Comparison of ENCODE assay signal across 36 cellular contexts in genomic region chr2:6264198-6264597, GRCh38.
"Had no signal": no experiment of that assay in that cellular context is flagged by ENCODE, and none has a peak within 500 bp of the region (broad histone marks: within the 10 kb centered on the region; RNA-seq: fewer than 3 reads in every experiment).

No MANE protein-coding gene starts in this region.

- H3K4me3 ChIP-seq: adrenal gland, cardiac muscle cell had no signal

- H3K4me1 Mint-ChIP-seq: activated B cell treated with CpG ODN at 0.5 μM for 24 hours; activated CD4-positive, alpha-beta T cell treated with anti-CD3 and anti-CD28 coated beads, Interleukin-2, amount 10 ng/mL, durations not matched to agents 24 days and 14 days; activated naive CD8-positive, alpha-beta T cell treated with anti-CD3 and anti-CD28 coated beads for 36 hours; activated T-helper 17 cell treated with anti-CD3 and anti-CD28 coated beads, Interleukin-2, amount 50 U/mL, for 72 hours; central memory CD8-positive, alpha-beta T cell had no signal

- H3K27ac Mint-ChIP-seq: activated B cell treated with CpG ODN at 0.5 μM for 24 hours; activated CD4-positive, alpha-beta memory T cell treated with anti-CD3 and anti-CD28 coated beads for 36 hours; activated CD4-positive, alpha-beta T cell treated with anti-CD3 and anti-CD28 coated beads, Interleukin-2, amount 10 ng/mL, durations not matched to agents 24 days and 14 days; activated CD8-positive, alpha-beta T cell treated with anti-CD3 and anti-CD28 coated beads for 36 hours; activated naive CD4-positive, alpha-beta T cell treated with anti-CD3 and anti-CD28 coated beads for 36 hours; activated naive CD4-positive, alpha-beta T cell treated with anti-CD3 and anti-CD28 coated beads, Interleukin-2, amount 50 U/mL, for 72 hours; activated naive CD8-positive, alpha-beta T cell treated with anti-CD3 and anti-CD28 coated beads for 36 hours; activated T-cell treated with anti-CD3 and anti-CD28 coated beads, Interleukin-2, amount 50 U/mL, for 72 hours; activated T-helper 1 cell treated with anti-CD3 and anti-CD28 coated beads, Interleukin-12 subunit alpha, Interleukin-12 subunit beta, Interleukin-2, Interleukin-4 antibody, amounts not matched to agents 30 ng/mL and 10 ng/mL and 1 ng/mL, durations not matched to agents 14 hours and 24 hours and 36 hours; activated T-helper 17 cell treated with anti-CD3 and anti-CD28 coated beads, Interleukin-2, amount 50 U/mL, for 72 hours; brain; T-helper 1 cell treated with Interleukin-12 subunit alpha and Interleukin-12 subunit beta and Interleukin-4 antibody, amounts not matched to agents 30 μg/mL and 1 μg/mL, for 36 hours; T-helper 2 cell treated with Interferon-gamma antibody and Interleukin-4, amounts not matched to agents 5 μg/mL and 100 μg/mL, for 36 hours had no signal

- H3K36me3 Mint-ChIP-seq: activated CD4-positive, alpha-beta memory T cell treated with anti-CD3 and anti-CD28 coated beads for 36 hours; activated naive CD4-positive, alpha-beta T cell treated with anti-CD3 and anti-CD28 coated beads, Interleukin-2, amount 50 U/mL, for 72 hours; activated naive CD8-positive, alpha-beta T cell treated with anti-CD3 and anti-CD28 coated beads for 36 hours; brain had no signal

- H3K27ac ChIP-seq: adrenal gland, cardiac muscle cell, VCaP had no signal

- H3K36me3 ChIP-seq: adrenal gland, cardiac muscle cell had no signal

- H3K9me3 ChIP-seq: adrenal gland had no signal

- H3K27me3 ChIP-seq: adrenal gland, cardiac muscle cell had no signal

- H3K4me3 Mint-ChIP-seq: activated B cell treated with CpG ODN at 0.5 μM for 24 hours; activated CD4-positive, alpha-beta memory T cell treated with anti-CD3 and anti-CD28 coated beads for 36 hours; activated CD4-positive, alpha-beta T cell treated with anti-CD3 and anti-CD28 coated beads, Interleukin-2, amount 10 ng/mL, durations not matched to agents 24 days and 14 days; activated CD8-positive, alpha-beta T cell treated with anti-CD3 and anti-CD28 coated beads for 36 hours; activated naive CD4-positive, alpha-beta T cell treated with anti-CD3 and anti-CD28 coated beads for 36 hours; activated naive CD8-positive, alpha-beta T cell treated with anti-CD3 and anti-CD28 coated beads for 36 hours; activated T-cell treated with anti-CD3 and anti-CD28 coated beads, Interleukin-2, amount 50 U/mL, for 4 hours; activated T-cell treated with anti-CD3 and anti-CD28 coated beads, Interleukin-2, amount 50 U/mL, for 72 hours; activated T-helper 1 cell treated with anti-CD3 and anti-CD28 coated beads, Interleukin-12 subunit alpha, Interleukin-12 subunit beta, Interleukin-2, Interleukin-4 antibody, amounts not matched to agents 30 ng/mL and 10 ng/mL and 1 ng/mL, durations not matched to agents 14 hours and 24 hours and 36 hours; activated T-helper 17 cell treated with anti-CD3 and anti-CD28 coated beads, Interleukin-2, amount 50 U/mL, for 72 hours; brain; central memory CD8-positive, alpha-beta T cell; T-helper 1 cell treated with Interleukin-12 subunit alpha and Interleukin-12 subunit beta and Interleukin-4 antibody, amounts not matched to agents 30 μg/mL and 1 μg/mL, for 36 hours; T-helper 2 cell treated with Interferon-gamma antibody and Interleukin-4, amounts not matched to agents 5 μg/mL and 100 μg/mL, for 36 hours had no signal

- DNase-seq: activated B cell treated with CpG ODN at 0.5 μM for 24 hours; activated CD4-positive, alpha-beta memory T cell treated with anti-CD3 and anti-CD28 coated beads for 36 hours; activated CD4-positive, alpha-beta T cell treated with anti-CD3 and anti-CD28 coated beads for 4 hours; activated CD4-positive, alpha-beta T cell treated with anti-CD3 and anti-CD28 coated beads, Interleukin-2, amount 10 ng/mL, durations not matched to agents 24 days and 14 days; activated CD4-positive, alpha-beta T cell treated with anti-CD3 and anti-CD28 coated beads, Interleukin-2, amount 50 U/mL, for 1 hour; activated CD4-positive, alpha-beta T cell treated with anti-CD3 and anti-CD28 coated beads, Interleukin-2, amount 50 U/mL, for 4 hours; activated CD4-positive, CD25-positive, alpha-beta regulatory T cell treated with anti-CD3 and anti-CD28 coated beads, Interleukin-2, amount 50 U/mL, for 72 hours; activated CD8-positive, alpha-beta memory T cell treated with anti-CD3 and anti-CD28 coated beads, Interleukin-2, amount 50 U/mL, for 4 hours; activated CD8-positive, alpha-beta T cell treated with anti-CD3 and anti-CD28 coated beads for 36 hours; activated effector memory CD4-positive, alpha-beta T cell treated with anti-CD3 and anti-CD28 coated beads, Interleukin-2, amount 50 U/mL, for 16 hours; activated gamma-delta T cell treated with Interleukin-2 at 50 U/mL for 16 hours; activated naive CD4-positive, alpha-beta T cell; activated naive CD4-positive, alpha-beta T cell treated with anti-CD3 and anti-CD28 coated beads for 36 hours; activated naive CD4-positive, alpha-beta T cell treated with anti-CD3 and anti-CD28 coated beads, Interleukin-2, amount 50 U/mL, for 16 hours; activated naive CD8-positive, alpha-beta T cell treated with anti-CD3 and anti-CD28 coated beads for 36 hours; activated T-cell treated with anti-CD3 and anti-CD28 coated beads for 4 hours; activated T-cell treated with anti-CD3 and anti-CD28 coated beads, Interleukin-2, amount 50 U/mL, for 1 hour; activated T-cell treated with anti-CD3 and anti-CD28 coated beads, Interleukin-2, amount 50 U/mL, for 4 hours; activated T-cell treated with anti-CD3 and anti-CD28 coated beads, Interleukin-2, amount 50 U/mL, for 72 hours; adrenal gland; amniotic stem cell; aorta; caudate nucleus; cerebellar nuclear complex; T-helper 1 cell; T-helper 2 cell; T-helper 9 cell had no signal

- H3K4me1 ChIP-seq: adrenal gland had no signal

- H3K27me3 Mint-ChIP-seq: activated B cell treated with CpG ODN at 0.5 μM for 24 hours; activated CD4-positive, alpha-beta memory T cell treated with anti-CD3 and anti-CD28 coated beads for 36 hours; activated CD4-positive, alpha-beta T cell treated with anti-CD3 and anti-CD28 coated beads, Interleukin-2, amount 10 ng/mL, durations not matched to agents 24 days and 14 days; activated T-helper 17 cell treated with anti-CD3 and anti-CD28 coated beads, Interleukin-2, amount 50 U/mL, for 72 hours; brain; central memory CD8-positive, alpha-beta T cell had no signal

- H3K9me3 Mint-ChIP-seq: activated B cell treated with CpG ODN at 0.5 μM for 24 hours; activated CD4-positive, alpha-beta memory T cell treated with anti-CD3 and anti-CD28 coated beads for 36 hours; activated CD4-positive, alpha-beta T cell treated with anti-CD3 and anti-CD28 coated beads, Interleukin-2, amount 10 ng/mL, durations not matched to agents 24 days and 14 days; activated CD8-positive, alpha-beta T cell treated with anti-CD3 and anti-CD28 coated beads for 36 hours; activated naive CD4-positive, alpha-beta T cell treated with anti-CD3 and anti-CD28 coated beads for 36 hours; activated naive CD8-positive, alpha-beta T cell treated with anti-CD3 and anti-CD28 coated beads for 36 hours; activated T-cell treated with anti-CD3 and anti-CD28 coated beads, Interleukin-2, amount 50 U/mL, for 4 hours; activated T-helper 1 cell treated with anti-CD3 and anti-CD28 coated beads, Interleukin-12 subunit alpha, Interleukin-12 subunit beta, Interleukin-2, Interleukin-4 antibody, amounts not matched to agents 30 ng/mL and 10 ng/mL and 1 ng/mL, durations not matched to agents 14 hours and 24 hours and 36 hours; T-helper 1 cell treated with Interleukin-12 subunit alpha and Interleukin-12 subunit beta and Interleukin-4 antibody, amounts not matched to agents 30 μg/mL and 1 μg/mL, for 36 hours; T-helper 2 cell treated with Interferon-gamma antibody and Interleukin-4, amounts not matched to agents 5 μg/mL and 100 μg/mL, for 36 hours had no signal
